1 cellular context compared by ENCODE assay signal in the genomic region with DNA sequence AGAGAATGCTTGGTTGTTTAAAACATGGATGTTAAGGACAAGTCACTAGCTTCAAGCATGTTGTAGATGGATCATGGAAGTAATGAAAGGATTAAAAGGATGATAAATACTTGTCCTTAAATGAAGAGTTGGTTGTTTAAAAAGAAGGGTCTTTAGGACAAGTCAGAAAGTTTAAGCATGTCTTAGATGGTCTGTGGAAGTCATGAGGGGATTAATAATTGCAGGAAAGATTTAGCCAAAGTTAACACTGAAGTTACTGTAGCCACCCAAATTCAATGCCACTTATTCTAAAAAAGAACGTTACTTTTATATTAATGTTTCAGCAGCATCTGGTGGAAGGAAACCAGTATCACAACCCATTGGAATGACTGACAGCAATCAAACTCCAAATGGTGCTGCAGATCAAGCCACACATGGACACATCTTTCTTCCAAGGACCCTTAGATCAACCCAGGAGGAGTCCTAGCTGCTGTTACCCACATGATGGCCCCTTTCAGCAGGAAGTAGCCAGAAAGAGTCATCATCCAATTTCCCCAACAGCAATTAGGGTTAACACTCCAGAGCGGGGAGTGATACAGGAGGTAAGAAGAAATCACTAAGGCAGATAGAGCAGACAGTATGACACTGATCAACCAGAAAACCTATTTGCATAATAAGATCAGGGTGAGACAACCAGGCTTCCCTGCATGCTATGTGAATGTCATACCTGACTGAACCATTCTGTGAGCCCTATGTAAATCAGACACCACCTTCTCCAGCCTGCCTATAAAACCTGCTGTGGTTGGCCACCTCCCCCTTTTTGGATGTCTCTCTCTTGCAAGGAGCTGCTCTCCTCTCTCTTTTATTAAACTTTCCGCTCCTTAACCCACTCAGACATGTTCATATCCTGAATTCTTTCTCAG.
TF ChIP-seq lines count a peak whose summit lies in the region.

No MANE protein-coding gene starts in this region.

TF ChIP-seq in K562, 482 proteins besides CTCF, POLR2A, EP300 and RAD21 (continued from another document):
- TF ChIP-seq, protein P1, sequence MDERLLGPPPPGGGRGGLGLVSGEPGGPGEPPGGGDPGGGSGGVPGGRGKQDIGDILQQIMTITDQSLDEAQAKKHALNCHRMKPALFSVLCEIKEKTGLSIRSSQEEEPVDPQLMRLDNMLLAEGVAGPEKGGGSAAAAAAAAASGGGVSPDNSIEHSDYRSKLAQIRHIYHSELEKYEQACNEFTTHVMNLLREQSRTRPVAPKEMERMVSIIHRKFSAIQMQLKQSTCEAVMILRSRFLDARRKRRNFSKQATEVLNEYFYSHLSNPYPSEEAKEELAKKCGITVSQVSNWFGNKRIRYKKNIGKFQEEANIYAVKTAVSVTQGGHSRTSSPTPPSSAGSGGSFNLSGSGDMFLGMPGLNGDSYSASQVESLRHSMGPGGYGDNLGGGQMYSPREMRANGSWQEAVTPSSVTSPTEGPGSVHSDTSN (CRISPR knock-in tag; IDR thresholded peaks at IDR 0.05; ENCODE audit: low read depth): peak; percentile 9; the same call in 1 of the 2 replicates
- TF ChIP-seq, protein P1 (tag; conservative IDR thresholded peaks at IDR 0.05; ENCODE audit: low read depth): no peak
